In the genomic region with DNA sequence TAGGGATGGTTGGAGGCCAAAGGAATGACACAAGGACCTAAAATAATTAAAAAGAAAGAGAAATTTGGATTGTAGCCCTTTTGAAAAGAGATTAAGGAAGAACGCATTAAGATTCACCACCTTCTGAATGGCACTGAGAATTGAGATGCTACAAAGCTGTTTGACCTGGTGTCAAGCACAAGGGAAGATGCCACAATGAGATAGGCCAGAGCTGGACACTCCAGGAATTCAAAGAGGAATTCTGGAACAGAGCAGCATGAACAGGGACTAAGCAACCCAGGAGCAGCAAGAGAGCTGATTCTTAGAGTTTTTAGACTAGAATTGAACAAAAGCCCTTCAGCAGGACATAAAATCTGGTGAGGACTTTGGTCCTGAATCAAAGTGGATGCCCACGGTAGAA, we compare ENCODE assay signal across 31 cellular contexts. TPM values are rescaled to one million over a fixed set of nuclear protein-coding genes. Genes with fewer than 3 reads are reported as not detected.
"Had no signal": no experiment of that assay in that cellular context is flagged by ENCODE, and none has a peak within 500 bp of the region (broad histone marks: within the 10 kb centered on the region; RNA-seq: fewer than 3 reads in every experiment).

No MANE protein-coding gene starts in this region.

- H3K4me1 ChIP-seq: ascending aorta, breast epithelium, colonic mucosa, esophagus squamous epithelium, gastroesophageal sphincter had no signal

- H3K27me3 Mint-ChIP-seq: activated CD4-positive, alpha-beta T cell treated with anti-CD3 and anti-CD28 coated beads, Interleukin-2, amount 10 ng/mL, durations not matched to agents 7 days and 5 days had no signal

- H3K27ac ChIP-seq: ascending aorta, breast epithelium, colonic mucosa, epithelial cell of prostate, esophagus squamous epithelium, gastroesophageal sphincter had no signal

- ATAC-seq: activated naive CD4-positive, alpha-beta T cell treated with anti-CD3 and anti-CD28 coated beads, Interleukin-2, amount 50 U/mL, for 72 hours; activated T-cell treated with anti-CD3 and anti-CD28 coated beads, Interleukin-2, amount 50 U/mL, for 72 hours; gastroesophageal sphincter; T-helper 17 cell had no signal

- H3K4me3 Mint-ChIP-seq: activated CD4-positive, alpha-beta memory T cell treated with anti-CD3 and anti-CD28 coated beads, Interleukin-2, amount 10 ng/mL, durations not matched to agents 7 days and 5 days; activated CD4-positive, alpha-beta T cell treated with anti-CD3 and anti-CD28 coated beads, Interleukin-2, amount 10 ng/mL, durations not matched to agents 7 days and 5 days; activated naive CD4-positive, alpha-beta T cell treated with anti-CD3 and anti-CD28 coated beads, Interleukin-2, amount 10 ng/mL, durations not matched to agents 7 days and 5 days; activated naive CD8-positive, alpha-beta T cell treated with anti-CD3 and anti-CD28 coated beads, Interleukin-2, amount 10 ng/mL, durations not matched to agents 7 days and 5 days; activated T-cell treated with anti-CD3 and anti-CD28 coated beads, Interleukin-2, amount 50 U/mL, for 24 hours; activated T-cell treated with anti-CD3 and anti-CD28 coated beads, Interleukin-2, amount 50 U/mL, for 72 hours; brain; T-helper 17 cell had no signal

- H3K9me3 Mint-ChIP-seq: activated CD4-positive, alpha-beta memory T cell treated with anti-CD3 and anti-CD28 coated beads, Interleukin-2, amount 10 ng/mL, durations not matched to agents 7 days and 5 days; activated CD4-positive, alpha-beta T cell treated with anti-CD3 and anti-CD28 coated beads, Interleukin-2, amount 10 ng/mL, durations not matched to agents 7 days and 5 days; activated naive CD4-positive, alpha-beta T cell treated with anti-CD3 and anti-CD28 coated beads, Interleukin-2, amount 10 ng/mL, durations not matched to agents 7 days and 5 days; activated naive CD4-positive, alpha-beta T cell treated with anti-CD3 and anti-CD28 coated beads, Interleukin-2, amount 50 U/mL, for 72 hours; activated naive CD8-positive, alpha-beta T cell treated with anti-CD3 and anti-CD28 coated beads, Interleukin-2, amount 10 ng/mL, durations not matched to agents 7 days and 5 days; activated T-cell treated with anti-CD3 and anti-CD28 coated beads, Interleukin-2, amount 50 U/mL, for 24 hours; activated T-cell treated with anti-CD3 and anti-CD28 coated beads, Interleukin-2, amount 50 U/mL, for 72 hours had no signal

- H3K36me3 ChIP-seq: ascending aorta, breast epithelium, cardiac muscle cell, colonic mucosa, esophagus squamous epithelium, gastroesophageal sphincter had no signal

- H3K36me3 Mint-ChIP-seq: activated naive CD4-positive, alpha-beta T cell treated with anti-CD3 and anti-CD28 coated beads, Interleukin-2, amount 10 ng/mL, durations not matched to agents 7 days and 5 days; activated naive CD4-positive, alpha-beta T cell treated with anti-CD3 and anti-CD28 coated beads, Interleukin-2, amount 50 U/mL, for 72 hours; activated naive CD8-positive, alpha-beta T cell treated with anti-CD3 and anti-CD28 coated beads, Interleukin-2, amount 10 ng/mL, durations not matched to agents 7 days and 5 days; brain had no signal

- H3K4me3 ChIP-seq: ascending aorta, breast epithelium, cardiac muscle cell, colonic mucosa, esophagus squamous epithelium, gastroesophageal sphincter had no signal

- H3K4me1 Mint-ChIP-seq: activated CD4-positive, alpha-beta memory T cell treated with anti-CD3 and anti-CD28 coated beads, Interleukin-2, amount 10 ng/mL, durations not matched to agents 7 days and 5 days; activated CD4-positive, alpha-beta T cell treated with anti-CD3 and anti-CD28 coated beads, Interleukin-2, amount 10 ng/mL, durations not matched to agents 7 days and 5 days; activated naive CD4-positive, alpha-beta T cell treated with anti-CD3 and anti-CD28 coated beads, Interleukin-2, amount 10 ng/mL, durations not matched to agents 7 days and 5 days; activated naive CD8-positive, alpha-beta T cell treated with anti-CD3 and anti-CD28 coated beads, Interleukin-2, amount 10 ng/mL, durations not matched to agents 7 days and 5 days; T-helper 17 cell had no signal

- H3K27me3 ChIP-seq: ascending aorta, breast epithelium, cardiac muscle cell, colonic mucosa had no signal

- FAIRE-seq: endometrium, endothelial cell of umbilical vein had no signal

- H3K9me3 ChIP-seq: ascending aorta, breast epithelium, colonic mucosa, esophagus squamous epithelium, gastroesophageal sphincter had no signal

- DNase-seq: activated CD4-positive, alpha-beta memory T cell treated with anti-CD3 and anti-CD28 coated beads, Interleukin-2, amount 10 ng/mL, durations not matched to agents 7 days and 5 days; activated CD4-positive, alpha-beta T cell treated with anti-CD3 and anti-CD28 coated beads for 1 hour; activated CD4-positive, alpha-beta T cell treated with anti-CD3 and anti-CD28 coated beads for 4 hours; activated CD4-positive, alpha-beta T cell treated with anti-CD3 and anti-CD28 coated beads, Interleukin-2, amount 10 ng/mL, durations not matched to agents 7 days and 5 days; activated CD4-positive, alpha-beta T cell treated with anti-CD3 and anti-CD28 coated beads, Interleukin-2, amount 50 U/mL, for 4 hours; activated CD8-positive, alpha-beta memory T cell treated with anti-CD3 and anti-CD28 coated beads, Interleukin-2, amount 50 U/mL, for 48 hours; activated gamma-delta T cell; activated naive CD4-positive, alpha-beta T cell; activated naive CD4-positive, alpha-beta T cell treated with anti-CD3 and anti-CD28 coated beads, Interleukin-2, amount 10 ng/mL, durations not matched to agents 7 days and 5 days; activated naive CD8-positive, alpha-beta T cell treated with anti-CD3 and anti-CD28 coated beads, Interleukin-2, amount 10 ng/mL, durations not matched to agents 7 days and 5 days; activated T-cell treated with anti-CD3 and anti-CD28 coated beads for 4 hours; activated T-cell treated with anti-CD3 and anti-CD28 coated beads, Interleukin-2, amount 50 U/mL, for 24 hours; activated T-cell treated with anti-CD3 and anti-CD28 coated beads, Interleukin-2, amount 50 U/mL, for 72 hours; central memory CD4-positive, alpha-beta T cell; cerebellar nuclear complex; colonic mucosa; effector CD8-positive, alpha-beta T cell; esophagus squamous epithelium; foreskin melanocyte; T-helper 1 cell; T-helper 17 cell had no signal

- H3K27ac Mint-ChIP-seq: activated CD4-positive, alpha-beta memory T cell treated with anti-CD3 and anti-CD28 coated beads, Interleukin-2, amount 10 ng/mL, durations not matched to agents 7 days and 5 days; activated CD4-positive, alpha-beta T cell treated with anti-CD3 and anti-CD28 coated beads, Interleukin-2, amount 10 ng/mL, durations not matched to agents 7 days and 5 days; activated naive CD4-positive, alpha-beta T cell treated with anti-CD3 and anti-CD28 coated beads, Interleukin-2, amount 10 ng/mL, durations not matched to agents 7 days and 5 days; activated naive CD4-positive, alpha-beta T cell treated with anti-CD3 and anti-CD28 coated beads, Interleukin-2, amount 50 U/mL, for 72 hours; activated naive CD8-positive, alpha-beta T cell treated with anti-CD3 and anti-CD28 coated beads, Interleukin-2, amount 10 ng/mL, durations not matched to agents 7 days and 5 days; activated T-cell treated with anti-CD3 and anti-CD28 coated beads, Interleukin-2, amount 50 U/mL, for 24 hours; activated T-cell treated with anti-CD3 and anti-CD28 coated beads, Interleukin-2, amount 50 U/mL, for 72 hours; T-helper 17 cell had no signal

RNA-seq across cellular contexts. Expression of a gene that starts 11.6 kb away (rescaled TPM):
- total RNA-seq: endothelial cell of umbilical vein, fibroblast of villous mesenchyme had no signal
